Comparison of ENCODE assay signal across 28 cellular contexts in genomic region chr15:80662129-80662528, GRCh38. TPM values are rescaled to one million over a fixed set of nuclear protein-coding genes. Genes with fewer than 3 reads are reported as not detected.
A peak's percentile ranks its signal among the peaks of the same experiment; 100 is the strongest.
DNase-seq lines count a peak whose midpoint lies in the region; ATAC-seq, FAIRE-seq and TF ChIP-seq lines count a peak whose summit lies in the region.
"Had no signal": no experiment of that assay in that cellular context is flagged by ENCODE, and none has a peak within 500 bp of the region (broad histone marks: within the 10 kb centered on the region; RNA-seq: fewer than 3 reads in every experiment).

No MANE protein-coding gene starts in this region.

- no peaks in the 10 kb centered on the region for H3F3A ChIP-seq in PC-3 (ENCODE audit: low read length, unreplicated experiment)

- H2AFZ ChIP-seq in Karpas-422 (ENCODE audit: low read length) (no peak overlapping the region), OCI-LY7 (ENCODE audit: low read length) (no peak overlapping the region), PC-3 (ENCODE audit: low read length) (no peak overlapping the region)

- DNase-seq in ELR (ENCODE audit: low read depth) (peak; percentile 22), Karpas-422 (peak; percentile 64), OCI-LY7 (ENCODE audit: low spot score) (peak; percentile 0), epithelial cell of prostate (ENCODE audit: low read depth, low spot score) (no peak), PC-3 (no peak), C1 segment of cervical spinal cord (lab: John Stamatoyannopoulos, UW) (no peak), HTR-8/SVneo (ENCODE audit: insufficient read length, low spot score) (no peak)
- DNase-seq: activated CD4-positive, CD25-positive, alpha-beta regulatory T cell treated with anti-CD3 and anti-CD28 coated beads, Interleukin-2, amount 50 U/mL, for 72 hours; activated CD8-positive, alpha-beta T cell treated with anti-CD3 and anti-CD28 coated beads for 36 hours; activated naive CD4-positive, alpha-beta T cell treated with anti-CD3 and anti-CD28 coated beads, Interleukin-2, amount 50 U/mL, for 16 hours; amniotic stem cell; DMS153; effector memory CD4-positive, alpha-beta T cell; left lung; naive thymus-derived CD4-positive, alpha-beta T cell; NCI-H1417; NCI-H2029 treated with DMSO at 0.1 percent for 48 hours; NCI-H345; psoas muscle; stimulated activated CD4-positive, alpha-beta T cell treated with anti-CD3 and anti-CD28 coated beads, Interleukin-4, amount 100 ng/mL, for 4 hours had no signal

- no peak overlapping the region for H3K4me3 ChIP-seq in Karpas-422 (ENCODE audit: low read length)
- H3K4me3 ChIP-seq in OCI-LY7 (ENCODE audit: low read depth, low read length, poor library complexity, severe bottlenecking), result no peak overlapping the region
- H3K4me3 ChIP-seq in PC-3 (ENCODE audit: low read length), result no peak overlapping the region
- H3K4me3 ChIP-seq: esophagus muscularis mucosa, HAP-1, left lung, Peyer's patch, psoas muscle, SJSA1 had no signal

- H3K9ac ChIP-seq in Karpas-422 (ENCODE audit: low read length) (no peak overlapping the region), PC-3 (ENCODE audit: low read length) (no peak overlapping the region)

- POLR2A ChIA-PET in OCI-LY7 (lab: Charles Lee) (no interaction called here), PC-3 (lab: Charles Lee; ENCODE audit: unreplicated experiment) (no interaction called here)

- H4K20me1 ChIP-seq in Karpas-422 (ENCODE audit: insufficient read depth, low read depth, low read length), result no peaks in the 10 kb centered on the region
- H4K20me1 ChIP-seq in OCI-LY7 (ENCODE audit: insufficient read depth, low read length), result no peaks in the 10 kb centered on the region
- no peaks in the 10 kb centered on the region for H4K20me1 ChIP-seq in PC-3 (ENCODE audit: low read length)

- CTCF ChIA-PET in OCI-LY7 (lab: Charles Lee; ENCODE audit: unreplicated experiment), result no interaction called here
- CTCF ChIA-PET in PC-3 (lab: Charles Lee), result no interaction called here

- intact Hi-C loops in OCI-LY7 (cut with micrococcal nuclease; ENCODE audit: unreplicated experiment) (no loop called here), PC-3 (cut with micrococcal nuclease) (loop anchor here (5.0 kb wide), 1 partner anchor 35 kb away; the partner anchor contains the start of gene ABHD17C)

- H3K36me3 ChIP-seq in Karpas-422 (ENCODE audit: insufficient read depth, low read length), result no peaks in the 10 kb centered on the region
- H3K36me3 ChIP-seq in OCI-LY7 (ENCODE audit: insufficient read depth, low read length), result no peaks in the 10 kb centered on the region
- H3K36me3 ChIP-seq in PC-3 (ENCODE audit: low read depth, low read length), result no peaks in the 10 kb centered on the region
- H3K36me3 ChIP-seq: esophagus muscularis mucosa, HAP-1, left lung, Peyer's patch, SJSA1 had no signal

- FAIRE-seq in HTR-8/SVneo (lab: Jason Lieb, UNC), result no peak
- FAIRE-seq: colon had no signal

- no peaks in the 10 kb centered on the region for H3K4me1 ChIP-seq in Karpas-422 (ENCODE audit: low read length)
- H3K4me1 ChIP-seq in OCI-LY7 (ENCODE audit: insufficient read depth, low read length, poor library complexity, severe bottlenecking), result no peaks in the 10 kb centered on the region
- peaks cover 18% of the 10 kb centered on the region for H3K4me1 ChIP-seq in PC-3 (ENCODE audit: insufficient read depth, low read length)
- H3K4me1 ChIP-seq: esophagus muscularis mucosa, HAP-1, left lung, psoas muscle had no signal

- no peak overlapping the region for H3K4me2 ChIP-seq in Karpas-422 (ENCODE audit: low read depth, low read length, poor library complexity, severe bottlenecking)
- no peak overlapping the region for H3K4me2 ChIP-seq in OCI-LY7 (ENCODE audit: low read length)
- no peak overlapping the region for H3K4me2 ChIP-seq in PC-3 (ENCODE audit: low read length)

- H3K27ac ChIP-seq in Karpas-422 (ENCODE audit: low read length) (no peak overlapping the region), OCI-LY7 (ENCODE audit: low read depth, low read length, poor library complexity, severe bottlenecking) (no peak overlapping the region), epithelial cell of prostate (peak overlapping the region; percentile 98), PC-3 (ENCODE audit: low read length) (no peak overlapping the region)
- H3K27ac ChIP-seq: esophagus muscularis mucosa, left lung, psoas muscle, SJSA1 had no signal

- no peaks in the 10 kb centered on the region for H3K9me2 ChIP-seq in Karpas-422 (replicated peaks; ENCODE audit: insufficient read depth, low read length)
- H3K9me2 ChIP-seq in OCI-LY7 (ENCODE audit: insufficient read depth, low read length), result no peaks in the 10 kb centered on the region; the same call in 1 of the 2 replicates
- H3K9me2 ChIP-seq in PC-3 (replicated peaks; ENCODE audit: low read length), result no peaks in the 10 kb centered on the region

- ATAC-seq in PC-3 (no peak), HG03039 (IDR thresholded peaks at IDR 0.05; ENCODE audit: unreplicated experiment) (no peak)
- ATAC-seq: activated CD8-positive, alpha-beta T cell treated with anti-CD3 and anti-CD28 coated beads for 36 hours; activated T-helper 17 cell treated with anti-CD3 and anti-CD28 coated beads, Interleukin-2, amount 50 U/mL, for 72 hours; left lung; naive thymus-derived CD4-positive, alpha-beta T cell; psoas muscle; stimulated activated memory B cell treated with anti-CD40 and anti-IgM and Interleukin-4, amounts not matched to agents 10 μg/mL and 1 μg/mL and 100 μg/mL, for 72 hours had no signal

- H3K79me2 ChIP-seq in Karpas-422 (ENCODE audit: low read length), result no peaks in the 10 kb centered on the region
- no peaks in the 10 kb centered on the region for H3K79me2 ChIP-seq in OCI-LY7 (ENCODE audit: insufficient read depth, low read depth, low read length)
- no peaks in the 10 kb centered on the region for H3K79me2 ChIP-seq in PC-3 (ENCODE audit: low read length)

- H3K27me3 ChIP-seq in Karpas-422 (ENCODE audit: low read length) (no peaks in the 10 kb centered on the region), PC-3 (ENCODE audit: low read length) (no peaks in the 10 kb centered on the region)
- H3K27me3 ChIP-seq: esophagus muscularis mucosa, left lung, Peyer's patch, SJSA1 had no signal

- BruUV-seq in OCI-LY7 (replicated peaks; lab: Mats Ljungman, UMichigan), result no TSS peak
- BruUV-seq in PC-3 (replicated peaks; lab: Mats Ljungman, UMichigan), result no TSS peak

- H3K9me3 ChIP-seq in Karpas-422 (ENCODE audit: low read length) (no peaks in the 10 kb centered on the region), OCI-LY7 (ENCODE audit: low read length) (no peaks in the 10 kb centered on the region), PC-3 (ENCODE audit: low read length) (no peaks in the 10 kb centered on the region)
- H3K9me3 ChIP-seq: esophagus muscularis mucosa, HAP-1, left lung, Peyer's patch, psoas muscle, SJSA1 had no signal

- no peak for TF ChIP-seq CTCF in OCI-LY7 (conservative IDR thresholded peaks at IDR 0.05; ENCODE audit: low read length)
- no peak for TF ChIP-seq CTCF in PC-3 (conservative IDR thresholded peaks at IDR 0.05; ENCODE audit: low read depth, low read length)

RNA-seq across cellular contexts. Expression of gene ABHD17C, which starts 33.0 kb away (rescaled TPM):
- total RNA-seq in Karpas-422 (2014; rRNA removed; shearing (Covaris generic); ENCODE audit: low replicate concordance), result 0.48 and 1.4 TPM in 2 replicates
- 0.08 and 0.47 TPM in 2 replicates for total RNA-seq in OCI-LY7 (2014; rRNA removed; shearing (Covaris generic))
- total RNA-seq in OCI-LY7 (2022) (0.70 and 0.81 TPM in 2 replicates), PC-3 (2014; rRNA removed) (10.3 and 14.2 TPM in 2 replicates)

Comparison
In these comparisons a context has a peak if more than half of its experiments do, and no peak if none do; other contexts are left out.
1. DNase-seq: peak in ELR (single experiment), Karpas-422 (single experiment) and OCI-LY7 (single experiment); none in epithelial cell of prostate (single experiment), PC-3 (single experiment), C1 segment of cervical spinal cord (0 of 14) and HTR-8/SVneo (single experiment).